10 cellular contexts compared by ENCODE assay signal in genomic region chr1:26733982-26734381, GRCh38. TPM values are rescaled to one million over a fixed set of nuclear protein-coding genes. Genes with fewer than 3 reads are reported as not detected.
DNase-seq lines count a peak whose midpoint lies in the region; ATAC-seq and TF ChIP-seq lines count a peak whose summit lies in the region.
"Had no signal": no experiment of that assay in that cellular context is flagged by ENCODE, and none has a peak within 500 bp of the region (broad histone marks: within the 10 kb centered on the region; RNA-seq: fewer than 3 reads in every experiment).

No MANE protein-coding gene starts in this region.

- TF ChIP-seq CTCF in 22Rv1 (IDR thresholded peaks at IDR 0.05) (no peak), gastroesophageal sphincter (IDR thresholded peaks at IDR 0.05) (no peak)

- TF ChIP-seq POLR2A in gastroesophageal sphincter (IDR thresholded peaks at IDR 0.05) = no peak

- peaks cover 0 to 92% of the 10 kb centered on the region in 2 donors for H3K36me3 ChIP-seq in gastroesophageal sphincter

- H3K27ac ChIP-seq in 22Rv1 (peak overlapping the region; percentile 52), gastroesophageal sphincter (peak overlapping the region in 2 of 4 donors; percentile 8 to 55)
- H3K27ac ChIP-seq: parathyroid adenoma had no signal

- CTCF ChIA-PET in activated CD8-positive, alpha-beta T cell treated with anti-CD3 and anti-CD28 coated beads, Interleukin-2, amount 10 ng/mL, durations not matched to agents 7 days and 5 days (lab: Charles Lee) = interaction anchor here (1.1 to 1.2 kb wide), 2 partner anchors 12 to 56 kb away, joined by 3 read pairs; no protein-coding TSS in a partner anchor

- no peak for TF ChIP-seq EP300 in gastroesophageal sphincter (IDR thresholded peaks at IDR 0.05)

- no peaks in the 10 kb centered on the region for H3K27me3 ChIP-seq in gastroesophageal sphincter

- peak overlapping the region; percentile 71 for H3K27ac Mint-ChIP-seq in activated CD8-positive, alpha-beta T cell treated with anti-CD3 and anti-CD28 coated beads, Interleukin-2, amount 10 ng/mL, durations not matched to agents 7 days and 5 days

- peak; percentile 62 for ATAC-seq in activated CD8-positive, alpha-beta T cell treated with anti-CD3 and anti-CD28 coated beads, Interleukin-2, amount 10 ng/mL, durations not matched to agents 7 days and 5 days
- ATAC-seq in gastroesophageal sphincter (peak; percentile 70), GM18498 (IDR thresholded peaks at IDR 0.05; ENCODE audit: unreplicated experiment) (no peak)

- peaks cover 62% of the 10 kb centered on the region for H3K36me3 Mint-ChIP-seq in activated CD8-positive, alpha-beta T cell treated with anti-CD3 and anti-CD28 coated beads, Interleukin-2, amount 10 ng/mL, durations not matched to agents 7 days and 5 days (ENCODE audit: low read depth)

- H3K27me3 Mint-ChIP-seq in activated CD8-positive, alpha-beta T cell treated with anti-CD3 and anti-CD28 coated beads, Interleukin-2, amount 10 ng/mL, durations not matched to agents 7 days and 5 days (ENCODE audit: low read depth) = no peaks in the 10 kb centered on the region

- peaks cover 0 to 29% (median 0%) of the 10 kb centered on the region in 3 donors for H3K4me1 ChIP-seq in gastroesophageal sphincter
- H3K4me1 ChIP-seq: parathyroid adenoma had no signal

- 19 to 26% methylated on average over 2 of the region's 2 CpGs for whole genome bisulfite sequencing in gastroesophageal sphincter (ENCODE audit: low coverage in 1 of 2), 2 donors

- DNase-seq in Daoy (ENCODE audit: low read depth) = peak; percentile 43
- peak; percentile 54 for DNase-seq in activated CD8-positive, alpha-beta T cell treated with anti-CD3 and anti-CD28 coated beads, Interleukin-2, amount 10 ng/mL, durations not matched to agents 7 days and 5 days
- DNase-seq in retina = no peak
- no peak for DNase-seq in DMS114 treated with DMSO at 0.1 percent for 48 hours (lab: John Stamatoyannopoulos, UW; ENCODE audit: unreplicated experiment)
- DNase-seq in activated CD8-positive, alpha-beta memory T cell treated with anti-CD3 and anti-CD28 coated beads, Interleukin-2, amount 50 U/mL, for 4 hours = no peak
- DNase-seq: NCI-H1694 had no signal

- no peak overlapping the region for H3K4me3 Mint-ChIP-seq in activated CD8-positive, alpha-beta T cell treated with anti-CD3 and anti-CD28 coated beads, Interleukin-2, amount 10 ng/mL, durations not matched to agents 7 days and 5 days

- no peaks in the 10 kb centered on the region for H3K9me3 ChIP-seq in gastroesophageal sphincter

- peaks cover 60% of the 10 kb centered on the region for H3K4me1 Mint-ChIP-seq in activated CD8-positive, alpha-beta T cell treated with anti-CD3 and anti-CD28 coated beads, Interleukin-2, amount 10 ng/mL, durations not matched to agents 7 days and 5 days (ENCODE audit: low read depth)

- POLR2A ChIA-PET in activated CD8-positive, alpha-beta T cell treated with anti-CD3 and anti-CD28 coated beads, Interleukin-2, amount 10 ng/mL, durations not matched to agents 7 days and 5 days (lab: Charles Lee) = no interaction called here

- no peak overlapping the region for H3K4me3 ChIP-seq in gastroesophageal sphincter

- H3K9me3 Mint-ChIP-seq in activated CD8-positive, alpha-beta T cell treated with anti-CD3 and anti-CD28 coated beads, Interleukin-2, amount 10 ng/mL, durations not matched to agents 7 days and 5 days (ENCODE audit: insufficient read depth) = no peaks in the 10 kb centered on the region

RNA-seq across cellular contexts. Expression of gene ARID1A, which starts 38.2 kb away (rescaled TPM):
- total RNA-seq in Daoy (2014; rRNA removed; shearing (Covaris generic)) = 12.4 and 12.6 TPM in 2 replicates
- total RNA-seq in activated CD8-positive, alpha-beta T cell treated with anti-CD3 and anti-CD28 coated beads, Interleukin-2, amount 10 ng/mL, durations not matched to agents 7 days and 5 days = 100 to 1,000 TPM; 122 to 123 TPM
- total RNA-seq in gastroesophageal sphincter = 10 to 100 TPM; 28.2 to 64.2 (median 42.6) TPM

RNA-seq across cellular contexts. Expression of gene PIGV, which starts 53.8 kb away (rescaled TPM):
- total RNA-seq in Daoy (2014; rRNA removed; shearing (Covaris generic)) = 7.9 and 9.0 TPM in 2 replicates
- 10 to 100 TPM; 19.9 to 20.3 TPM for total RNA-seq in activated CD8-positive, alpha-beta T cell treated with anti-CD3 and anti-CD28 coated beads, Interleukin-2, amount 10 ng/mL, durations not matched to agents 7 days and 5 days
- total RNA-seq in gastroesophageal sphincter = 10 to 100 TPM; 13.7 to 30.0 (median 15.5) TPM

Comparison
In these comparisons a context has a peak if more than half of its experiments do, and no peak if none do; other contexts are left out.
1. DNase-seq: peak in Daoy (single experiment) and activated CD8-positive, alpha-beta T cell treated with anti-CD3 and anti-CD28 coated beads, Interleukin-2, amount 10 ng/mL, durations not matched to agents 7 days and 5 days (single experiment); none in retina (single experiment), DMS114 treated with DMSO at 0.1 percent for 48 hours (single experiment) and activated CD8-positive, alpha-beta memory T cell treated with anti-CD3 and anti-CD28 coated beads, Interleukin-2, amount 50 U/mL, for 4 hours (single experiment).